Comparison of ENCODE assay signal across 9 cellular contexts in genomic region chr3:11603628-11604027, GRCh38. TPM values are rescaled to one million over a fixed set of nuclear protein-coding genes. Genes with fewer than 3 reads are reported as not detected.
A peak's percentile ranks its signal among the peaks of the same experiment; 100 is the strongest.
DNase-seq lines count a peak whose midpoint lies in the region; ATAC-seq and TF ChIP-seq lines count a peak whose summit lies in the region.
"Had no signal": no experiment of that assay in that cellular context is flagged by ENCODE, and none has a peak within 500 bp of the region (broad histone marks: within the 10 kb centered on the region; RNA-seq: fewer than 3 reads in every experiment).

No MANE protein-coding gene starts in this region.

- peak overlapping the region; percentile 100 for H3K27ac Mint-ChIP-seq in chondrocyte (ENCODE audit: unreplicated experiment)

- DNase-seq in MG63 (peak; percentile 25), chondrocyte (ENCODE audit: low spot score) (no peak), lung (ENCODE audit: low spot score) (no peak), thoracic aorta (ENCODE audit: low spot score) (no peak), NCI-H2081 treated with DMSO at 0.1 percent for 48 hours (lab: John Stamatoyannopoulos, UW) (no peak), superior temporal gyrus (ENCODE audit: extremely low spot score) (no peak)
- DNase-seq in stimulated activated CD4-positive, alpha-beta T cell treated with anti-CD3 and anti-CD28 coated beads, Interleukin-4, amount 100 ng/mL, for 1 hour, result no peak
- DNase-seq: NCI-H510A treated with DMSO at 0.1 percent for 48 hours had no signal

- H3K4me3 ChIP-seq in MG63 (no peak overlapping the region), lung (no peak overlapping the region), thoracic aorta (peak overlapping the region; percentile 37)

- no peaks in the 10 kb centered on the region for H3K27me3 Mint-ChIP-seq in chondrocyte (ENCODE audit: low read depth)

- H3K9me3 Mint-ChIP-seq in chondrocyte (ENCODE audit: low read depth), result no peaks in the 10 kb centered on the region

- H3K36me3 Mint-ChIP-seq in chondrocyte (ENCODE audit: low read depth), result peaks cover 23% of the 10 kb centered on the region

- TF ChIP-seq CTCF in chondrocyte (IDR thresholded peaks at IDR 0.05), result no peak
- TF ChIP-seq CTCF in lung (IDR thresholded peaks at IDR 0.05; ENCODE audit: control extremely low read depth, extremely low read depth), result no peak
- TF ChIP-seq CTCF in thoracic aorta (IDR thresholded peaks at IDR 0.05), result no peak

- peaks cover 9 to 30% of the 10 kb centered on the region in 2 donors for H3K4me1 ChIP-seq in lung (ENCODE audit: control insufficient read depth in 2 of 2, insufficient read depth in 2 of 2, low read length in 2 of 2)
- H3K4me1 ChIP-seq in thoracic aorta (ENCODE audit: control insufficient read depth in 1 of 2, low read depth in 2 of 2), result peaks cover 45 to 86% of the 10 kb centered on the region in 2 donors

- H3K4me3 Mint-ChIP-seq in chondrocyte (ENCODE audit: unreplicated experiment), result peak overlapping the region; percentile 52

- peaks cover 17% of the 10 kb centered on the region for H3K36me3 ChIP-seq in MG63
- H3K36me3 ChIP-seq in lung (ENCODE audit: control insufficient read depth in 2 of 2, insufficient read depth in 2 of 2, low read length in 2 of 2), result peaks cover 0 to 12% of the 10 kb centered on the region in 2 donors
- H3K36me3 ChIP-seq in thoracic aorta, result no peaks in the 10 kb centered on the region

- 58 to 67% methylated on average over 9 of the region's 9 CpGs for WGBS in lung, 2 donors

- H3K27me3 ChIP-seq in MG63, result no peaks in the 10 kb centered on the region
- H3K27me3 ChIP-seq in lung (ENCODE audit: control insufficient read depth, insufficient read depth), result no peaks in the 10 kb centered on the region
- no peaks in the 10 kb centered on the region for H3K27me3 ChIP-seq in thoracic aorta (replicated peaks; ENCODE audit: insufficient read depth)

- H3K9me3 ChIP-seq in MG63, result no peaks in the 10 kb centered on the region
- no peaks in the 10 kb centered on the region for H3K9me3 ChIP-seq in lung (ENCODE audit: control insufficient read depth in 2 of 2, insufficient read depth in 1 of 2, low read length in 1 of 2)
- no peaks in the 10 kb centered on the region for H3K9me3 ChIP-seq in thoracic aorta

- ATAC-seq in lung (ENCODE audit: insufficient read depth, low FRiP score) (no peak), thoracic aorta (ENCODE audit: insufficient number of reproducible peaks, low FRiP score, low read depth) (peak; percentile 64), GM19328 (IDR thresholded peaks at IDR 0.05; ENCODE audit: unreplicated experiment) (no peak)

- peaks cover 91% of the 10 kb centered on the region for H3K4me1 Mint-ChIP-seq in chondrocyte (ENCODE audit: low read depth)

- peak overlapping the region; percentile 30 to 67 for H3K27ac ChIP-seq in lung (ENCODE audit: low read depth in 1 of 2, low read length in 1 of 2)
- H3K27ac ChIP-seq in thoracic aorta, result peak overlapping the region; percentile 79 to 94

RNA-seq across cellular contexts. Expression of gene VGLL4, which starts 40.1 kb away (rescaled TPM):
- 21.1 and 42.2 TPM in 2 replicates for total RNA-seq in MG63 (2014; rRNA removed; shearing (Covaris generic); ENCODE audit: low replicate concordance)
- 102 to 141 TPM (median 141 TPM) in 3 replicates for total RNA-seq in chondrocyte
- total RNA-seq in lung, result 10 to 100 TPM; 45.3 to 94.1 TPM
- polyA plus RNA-seq in lung, result 10 to 100 TPM; 30.5 to 33.4 TPM
- 100 to 1,000 TPM; 113 to 114 TPM for total RNA-seq in thoracic aorta
